In the genomic region with DNA sequence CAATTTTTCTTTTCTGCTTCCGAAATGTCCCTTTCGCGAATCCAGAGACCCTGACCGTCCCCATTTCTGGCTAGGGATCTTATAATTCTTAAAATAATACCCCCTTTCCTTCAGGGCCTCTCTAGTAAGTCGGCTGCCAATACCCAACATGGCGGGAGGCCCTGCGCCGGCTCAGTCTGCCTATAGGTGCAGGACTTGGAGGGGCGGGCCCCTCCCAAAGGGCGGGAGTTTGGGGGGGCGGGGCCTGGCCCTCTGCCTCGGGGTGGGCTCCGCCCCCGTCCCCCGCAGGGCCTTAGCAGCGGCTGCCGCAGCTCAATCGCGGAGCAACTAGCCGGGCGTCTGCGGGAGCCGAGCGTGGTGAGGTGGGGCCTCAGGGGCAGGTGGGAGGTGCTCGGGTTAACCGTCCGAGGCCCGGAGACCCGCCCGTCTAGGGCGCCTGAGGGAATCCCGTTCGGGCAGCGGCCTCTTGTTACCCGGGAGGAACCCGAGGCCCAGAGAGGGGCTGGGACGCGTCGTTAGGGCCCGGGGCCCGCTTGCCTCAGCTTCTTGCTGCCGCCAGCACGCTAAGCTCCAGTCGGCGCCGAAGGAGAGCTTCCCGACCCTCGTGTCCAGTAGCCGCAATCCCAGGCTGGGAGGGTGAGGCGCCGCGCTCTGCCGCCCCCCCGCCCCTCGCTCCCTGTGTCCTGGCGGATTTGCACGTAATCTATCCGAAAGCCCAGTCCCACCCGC, we compare ENCODE assay signal across 1 cellular context.
TF ChIP-seq lines count a peak whose summit lies in the region.

A gene with protein sequence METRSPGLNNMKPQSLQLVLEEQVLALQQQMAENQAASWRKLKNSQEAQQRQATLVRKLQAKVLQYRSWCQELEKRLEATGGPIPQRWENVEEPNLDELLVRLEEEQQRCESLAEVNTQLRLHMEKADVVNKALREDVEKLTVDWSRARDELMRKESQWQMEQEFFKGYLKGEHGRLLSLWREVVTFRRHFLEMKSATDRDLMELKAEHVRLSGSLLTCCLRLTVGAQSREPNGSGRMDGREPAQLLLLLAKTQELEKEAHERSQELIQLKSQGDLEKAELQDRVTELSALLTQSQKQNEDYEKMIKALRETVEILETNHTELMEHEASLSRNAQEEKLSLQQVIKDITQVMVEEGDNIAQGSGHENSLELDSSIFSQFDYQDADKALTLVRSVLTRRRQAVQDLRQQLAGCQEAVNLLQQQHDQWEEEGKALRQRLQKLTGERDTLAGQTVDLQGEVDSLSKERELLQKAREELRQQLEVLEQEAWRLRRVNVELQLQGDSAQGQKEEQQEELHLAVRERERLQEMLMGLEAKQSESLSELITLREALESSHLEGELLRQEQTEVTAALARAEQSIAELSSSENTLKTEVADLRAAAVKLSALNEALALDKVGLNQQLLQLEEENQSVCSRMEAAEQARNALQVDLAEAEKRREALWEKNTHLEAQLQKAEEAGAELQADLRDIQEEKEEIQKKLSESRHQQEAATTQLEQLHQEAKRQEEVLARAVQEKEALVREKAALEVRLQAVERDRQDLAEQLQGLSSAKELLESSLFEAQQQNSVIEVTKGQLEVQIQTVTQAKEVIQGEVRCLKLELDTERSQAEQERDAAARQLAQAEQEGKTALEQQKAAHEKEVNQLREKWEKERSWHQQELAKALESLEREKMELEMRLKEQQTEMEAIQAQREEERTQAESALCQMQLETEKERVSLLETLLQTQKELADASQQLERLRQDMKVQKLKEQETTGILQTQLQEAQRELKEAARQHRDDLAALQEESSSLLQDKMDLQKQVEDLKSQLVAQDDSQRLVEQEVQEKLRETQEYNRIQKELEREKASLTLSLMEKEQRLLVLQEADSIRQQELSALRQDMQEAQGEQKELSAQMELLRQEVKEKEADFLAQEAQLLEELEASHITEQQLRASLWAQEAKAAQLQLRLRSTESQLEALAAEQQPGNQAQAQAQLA (N-terminal part only) (plus strand): TSS at position 718 of the 729 bp plus-strand sequence. CDS start 6,770 bp downstream, outside the sequence.

TF ChIP-seq in HepG2, 621 proteins besides CTCF, POLR2A, EP300 and RAD21 (continued from another document and continues in another):
- TF ChIP-seq NFIC (IDR thresholded peaks at IDR 0.05; ENCODE audit: low read length) (no peak), FOXA1 (IDR thresholded peaks at IDR 0.05) (no peak), FOXA1 (CRISPR knock-in tag; IDR thresholded peaks at IDR 0.05) (peak; percentile 18; the same call in 1 of the 2 replicates), KLF13 (CRISPR knock-in tag; IDR thresholded peaks at IDR 0.05) (peak; percentile 99), KDM3A (CRISPR knock-in tag; IDR thresholded peaks at IDR 0.05; ENCODE audit: low read depth) (peak; percentile 55; the same call in 1 of the 2 replicates), MEF2D (CRISPR knock-in tag; IDR thresholded peaks at IDR 0.05) (peak; percentile 92), GATAD2A (CRISPR knock-in tag; IDR thresholded peaks at IDR 0.05) (peak; percentile 73; the same call in 1 of the 2 replicates), NFE2L2 (IDR thresholded peaks at IDR 0.05; ENCODE audit: low read length) (no peak), JUNB (CRISPR knock-in tag; IDR thresholded peaks at IDR 0.05; ENCODE audit: borderline replicate concordance) (no peak), KDM5A (IDR thresholded peaks at IDR 0.05; ENCODE audit: borderline replicate concordance, low read length) (peak; percentile 84; the same call in 1 of the 2 replicates), ZNF282 (IDR thresholded peaks at IDR 0.05; ENCODE audit: partially characterized antibody) (no peak), ZNF101 (CRISPR knock-in tag; IDR thresholded peaks at IDR 0.05; ENCODE audit: borderline replicate concordance, low read depth) (0 out of 2 replicates have a peak, but pooled peaks have one; percentile 64), ZNF121 (CRISPR knock-in tag; IDR thresholded peaks at IDR 0.05) (no peak; the same call in 1 of the 2 replicates), ARID2 (CRISPR knock-in tag; IDR thresholded peaks at IDR 0.05; ENCODE audit: borderline replicate concordance) (no peak), ZNF556 (CRISPR knock-in tag; IDR thresholded peaks at IDR 0.05; ENCODE audit: borderline replicate concordance) (no peak; the same call in 1 of the 2 replicates), ZSCAN29 (CRISPR knock-in tag; conservative IDR thresholded peaks at IDR 0.05) (no peak), MIER2 (CRISPR knock-in tag; IDR thresholded peaks at IDR 0.05) (no peak), KLF15 (CRISPR knock-in tag; IDR thresholded peaks at IDR 0.05; ENCODE audit: borderline replicate concordance) (peak; percentile 33; the same call in 1 of the 2 replicates), CBX1 (IDR thresholded peaks at IDR 0.05; ENCODE audit: low read depth) (peak; percentile 65), FOSL2 (CRISPR knock-in tag; IDR thresholded peaks at IDR 0.05) (peak; percentile 9), ZC3H13 (CRISPR knock-in tag; IDR thresholded peaks at IDR 0.05) (no peak; the same call in 1 of the 2 replicates), SYNCRIP (IDR thresholded peaks at IDR 0.05; ENCODE audit: insufficient read depth, low read depth, low read length) (no peak), NFKB2 (CRISPR knock-in tag; IDR thresholded peaks at IDR 0.05; ENCODE audit: borderline replicate concordance) (peak; percentile 73; the same call in 1 of the 2 replicates), ZNF563 (CRISPR knock-in tag; IDR thresholded peaks at IDR 0.05) (peak; percentile 98), GATA4 (IDR thresholded peaks at IDR 0.05; ENCODE audit: borderline replicate concordance, low read depth) (peak; percentile 78), ZNF652 (CRISPR knock-in tag; IDR thresholded peaks at IDR 0.05; ENCODE audit: borderline replicate concordance, low read depth) (peak; percentile 89), ZFP36 (IDR thresholded peaks at IDR 0.05; ENCODE audit: borderline replicate concordance, low read depth, low read length, partially characterized antibody) (no peak), SIN3B (IDR thresholded peaks at IDR 0.05; ENCODE audit: low read length) (no peak)
- TF ChIP-seq, protein P1, sequence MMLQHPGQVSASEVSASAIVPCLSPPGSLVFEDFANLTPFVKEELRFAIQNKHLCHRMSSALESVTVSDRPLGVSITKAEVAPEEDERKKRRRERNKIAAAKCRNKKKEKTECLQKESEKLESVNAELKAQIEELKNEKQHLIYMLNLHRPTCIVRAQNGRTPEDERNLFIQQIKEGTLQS (CRISPR knock-in tag; IDR thresholded peaks at IDR 0.05): peak; percentile 35; the same call in 1 of the 2 replicates
- TF ChIP-seq, protein P2, sequence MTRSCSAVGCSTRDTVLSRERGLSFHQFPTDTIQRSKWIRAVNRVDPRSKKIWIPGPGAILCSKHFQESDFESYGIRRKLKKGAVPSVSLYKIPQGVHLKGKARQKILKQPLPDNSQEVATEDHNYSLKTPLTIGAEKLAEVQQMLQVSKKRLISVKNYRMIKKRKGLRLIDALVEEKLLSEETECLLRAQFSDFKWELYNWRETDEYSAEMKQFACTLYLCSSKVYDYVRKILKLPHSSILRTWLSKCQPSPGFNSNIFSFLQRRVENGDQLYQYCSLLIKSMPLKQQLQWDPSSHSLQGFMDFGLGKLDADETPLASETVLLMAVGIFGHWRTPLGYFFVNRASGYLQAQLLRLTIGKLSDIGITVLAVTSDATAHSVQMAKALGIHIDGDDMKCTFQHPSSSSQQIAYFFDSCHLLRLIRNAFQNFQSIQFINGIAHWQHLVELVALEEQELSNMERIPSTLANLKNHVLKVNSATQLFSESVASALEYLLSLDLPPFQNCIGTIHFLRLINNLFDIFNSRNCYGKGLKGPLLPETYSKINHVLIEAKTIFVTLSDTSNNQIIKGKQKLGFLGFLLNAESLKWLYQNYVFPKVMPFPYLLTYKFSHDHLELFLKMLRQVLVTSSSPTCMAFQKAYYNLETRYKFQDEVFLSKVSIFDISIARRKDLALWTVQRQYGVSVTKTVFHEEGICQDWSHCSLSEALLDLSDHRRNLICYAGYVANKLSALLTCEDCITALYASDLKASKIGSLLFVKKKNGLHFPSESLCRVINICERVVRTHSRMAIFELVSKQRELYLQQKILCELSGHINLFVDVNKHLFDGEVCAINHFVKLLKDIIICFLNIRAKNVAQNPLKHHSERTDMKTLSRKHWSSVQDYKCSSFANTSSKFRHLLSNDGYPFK (CRISPR knock-in tag; IDR thresholded peaks at IDR 0.05; ENCODE audit: borderline replicate concordance): peak; percentile 69
- TF ChIP-seq, protein P3, sequence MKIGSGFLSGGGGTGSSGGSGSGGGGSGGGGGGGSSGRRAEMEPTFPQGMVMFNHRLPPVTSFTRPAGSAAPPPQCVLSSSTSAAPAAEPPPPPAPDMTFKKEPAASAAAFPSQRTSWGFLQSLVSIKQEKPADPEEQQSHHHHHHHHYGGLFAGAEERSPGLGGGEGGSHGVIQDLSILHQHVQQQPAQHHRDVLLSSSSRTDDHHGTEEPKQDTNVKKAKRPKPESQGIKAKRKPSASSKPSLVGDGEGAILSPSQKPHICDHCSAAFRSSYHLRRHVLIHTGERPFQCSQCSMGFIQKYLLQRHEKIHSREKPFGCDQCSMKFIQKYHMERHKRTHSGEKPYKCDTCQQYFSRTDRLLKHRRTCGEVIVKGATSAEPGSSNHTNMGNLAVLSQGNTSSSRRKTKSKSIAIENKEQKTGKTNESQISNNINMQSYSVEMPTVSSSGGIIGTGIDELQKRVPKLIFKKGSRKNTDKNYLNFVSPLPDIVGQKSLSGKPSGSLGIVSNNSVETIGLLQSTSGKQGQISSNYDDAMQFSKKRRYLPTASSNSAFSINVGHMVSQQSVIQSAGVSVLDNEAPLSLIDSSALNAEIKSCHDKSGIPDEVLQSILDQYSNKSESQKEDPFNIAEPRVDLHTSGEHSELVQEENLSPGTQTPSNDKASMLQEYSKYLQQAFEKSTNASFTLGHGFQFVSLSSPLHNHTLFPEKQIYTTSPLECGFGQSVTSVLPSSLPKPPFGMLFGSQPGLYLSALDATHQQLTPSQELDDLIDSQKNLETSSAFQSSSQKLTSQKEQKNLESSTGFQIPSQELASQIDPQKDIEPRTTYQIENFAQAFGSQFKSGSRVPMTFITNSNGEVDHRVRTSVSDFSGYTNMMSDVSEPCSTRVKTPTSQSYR (CRISPR knock-in tag; IDR thresholded peaks at IDR 0.05; ENCODE audit: borderline replicate concordance): peak; percentile 57; the same call in 1 of the 2 replicates
- TF ChIP-seq, protein P4, sequence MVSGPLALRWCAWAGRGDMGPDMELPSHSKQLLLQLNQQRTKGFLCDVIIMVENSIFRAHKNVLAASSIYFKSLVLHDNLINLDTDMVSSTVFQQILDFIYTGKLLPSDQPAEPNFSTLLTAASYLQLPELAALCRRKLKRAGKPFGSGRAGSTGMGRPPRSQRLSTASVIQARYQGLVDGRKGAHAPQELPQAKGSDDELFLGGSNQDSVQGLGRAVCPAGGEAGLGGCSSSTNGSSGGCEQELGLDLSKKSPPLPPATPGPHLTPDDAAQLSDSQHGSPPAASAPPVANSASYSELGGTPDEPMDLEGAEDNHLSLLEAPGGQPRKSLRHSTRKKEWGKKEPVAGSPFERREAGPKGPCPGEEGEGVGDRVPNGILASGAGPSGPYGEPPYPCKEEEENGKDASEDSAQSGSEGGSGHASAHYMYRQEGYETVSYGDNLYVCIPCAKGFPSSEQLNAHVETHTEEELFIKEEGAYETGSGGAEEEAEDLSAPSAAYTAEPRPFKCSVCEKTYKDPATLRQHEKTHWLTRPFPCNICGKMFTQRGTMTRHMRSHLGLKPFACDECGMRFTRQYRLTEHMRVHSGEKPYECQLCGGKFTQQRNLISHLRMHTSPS (CRISPR knock-in tag; IDR thresholded peaks at IDR 0.05; ENCODE audit: low read depth): peak; percentile 60; the same call in 1 of the 2 replicates
- TF ChIP-seq, protein P5, sequence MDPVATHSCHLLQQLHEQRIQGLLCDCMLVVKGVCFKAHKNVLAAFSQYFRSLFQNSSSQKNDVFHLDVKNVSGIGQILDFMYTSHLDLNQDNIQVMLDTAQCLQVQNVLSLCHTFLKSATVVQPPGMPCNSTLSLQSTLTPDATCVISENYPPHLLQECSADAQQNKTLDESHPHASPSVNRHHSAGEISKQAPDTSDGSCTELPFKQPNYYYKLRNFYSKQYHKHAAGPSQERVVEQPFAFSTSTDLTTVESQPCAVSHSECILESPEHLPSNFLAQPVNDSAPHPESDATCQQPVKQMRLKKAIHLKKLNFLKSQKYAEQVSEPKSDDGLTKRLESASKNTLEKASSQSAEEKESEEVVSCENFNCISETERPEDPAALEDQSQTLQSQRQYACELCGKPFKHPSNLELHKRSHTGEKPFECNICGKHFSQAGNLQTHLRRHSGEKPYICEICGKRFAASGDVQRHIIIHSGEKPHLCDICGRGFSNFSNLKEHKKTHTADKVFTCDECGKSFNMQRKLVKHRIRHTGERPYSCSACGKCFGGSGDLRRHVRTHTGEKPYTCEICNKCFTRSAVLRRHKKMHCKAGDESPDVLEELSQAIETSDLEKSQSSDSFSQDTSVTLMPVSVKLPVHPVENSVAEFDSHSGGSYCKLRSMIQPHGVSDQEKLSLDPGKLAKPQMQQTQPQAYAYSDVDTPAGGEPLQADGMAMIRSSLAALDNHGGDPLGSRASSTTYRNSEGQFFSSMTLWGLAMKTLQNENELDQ (CRISPR knock-in tag; IDR thresholded peaks at IDR 0.05; ENCODE audit: borderline replicate concordance): no peak
- TF ChIP-seq, protein P6, sequence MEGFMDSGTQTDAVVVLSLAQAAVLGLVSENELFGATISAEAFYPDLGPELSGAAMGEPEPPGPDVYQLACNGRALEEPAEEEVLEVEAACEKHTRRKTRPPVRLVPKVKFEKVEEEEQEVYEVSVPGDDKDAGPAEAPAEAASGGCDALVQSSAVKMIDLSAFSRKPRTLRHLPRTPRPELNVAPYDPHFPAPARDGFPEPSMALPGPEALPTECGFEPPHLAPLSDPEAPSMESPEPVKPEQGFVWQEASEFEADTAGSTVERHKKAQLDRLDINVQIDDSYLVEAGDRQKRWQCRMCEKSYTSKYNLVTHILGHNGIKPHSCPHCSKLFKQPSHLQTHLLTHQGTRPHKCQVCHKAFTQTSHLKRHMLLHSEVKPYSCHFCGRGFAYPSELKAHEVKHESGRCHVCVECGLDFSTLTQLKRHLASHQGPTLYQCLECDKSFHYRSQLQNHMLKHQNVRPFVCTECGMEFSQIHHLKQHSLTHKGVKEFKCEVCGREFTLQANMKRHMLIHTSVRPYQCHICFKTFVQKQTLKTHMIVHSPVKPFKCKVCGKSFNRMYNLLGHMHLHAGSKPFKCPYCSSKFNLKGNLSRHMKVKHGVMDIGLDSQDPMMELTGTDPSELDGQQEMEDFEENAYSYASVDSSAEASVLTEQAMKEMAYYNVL (CRISPR knock-in tag; IDR thresholded peaks at IDR 0.05; ENCODE audit: borderline replicate concordance): peak; percentile 82
- TF ChIP-seq, protein P7, sequence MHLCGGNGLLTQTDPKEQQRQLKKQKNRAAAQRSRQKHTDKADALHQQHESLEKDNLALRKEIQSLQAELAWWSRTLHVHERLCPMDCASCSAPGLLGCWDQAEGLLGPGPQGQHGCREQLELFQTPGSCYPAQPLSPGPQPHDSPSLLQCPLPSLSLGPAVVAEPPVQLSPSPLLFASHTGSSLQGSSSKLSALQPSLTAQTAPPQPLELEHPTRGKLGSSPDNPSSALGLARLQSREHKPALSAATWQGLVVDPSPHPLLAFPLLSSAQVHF (CRISPR knock-in tag; IDR thresholded peaks at IDR 0.05): 0 out of 2 replicates have a peak, but pooled peaks have one; percentile 73
